In the genomic region with DNA sequence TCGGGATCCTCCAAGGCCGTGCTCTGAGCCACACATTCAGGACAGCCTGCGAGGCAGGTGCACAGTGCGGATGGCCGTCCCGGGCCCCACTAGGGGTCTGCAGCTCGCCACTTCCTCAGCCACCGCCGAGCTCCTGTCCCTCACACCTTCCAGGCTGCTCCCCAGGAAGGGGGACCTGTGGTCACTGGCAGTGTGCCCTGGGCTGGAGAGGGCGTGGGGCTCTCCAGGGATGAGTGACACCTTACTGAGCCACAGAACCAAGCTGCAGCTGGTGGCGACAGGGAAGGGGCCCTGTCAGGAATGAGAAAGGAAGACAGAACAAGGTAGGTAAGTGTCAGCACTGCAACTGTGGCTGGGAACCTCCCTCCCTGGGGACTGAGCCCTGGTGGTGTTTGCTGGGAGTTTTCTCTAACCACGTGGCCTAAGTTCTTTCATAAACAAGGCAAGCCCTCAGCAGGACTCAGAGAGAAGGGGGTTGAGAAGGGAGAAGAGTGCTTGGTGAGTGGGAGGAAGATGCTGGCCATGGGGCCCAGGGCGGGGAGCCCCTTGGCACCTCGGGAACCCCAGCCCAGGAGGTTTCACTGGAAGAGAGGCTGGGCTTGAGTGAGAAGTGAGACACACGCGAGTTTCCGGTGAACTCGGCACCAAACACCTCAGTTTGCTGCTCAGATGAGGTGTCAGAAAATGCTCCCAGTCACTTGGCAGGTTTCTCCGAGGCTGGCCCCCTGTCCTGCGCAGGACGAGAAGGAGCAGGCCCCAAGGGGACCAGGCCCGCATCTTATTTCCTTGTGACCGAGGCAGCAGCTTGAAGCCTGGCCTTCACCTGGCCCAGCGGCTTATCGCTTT, we compare ENCODE assay signal across 8 cellular contexts. TPM values are rescaled to one million over a fixed set of nuclear protein-coding genes. Genes with fewer than 3 reads are reported as not detected.
DNase-seq lines count a peak whose midpoint lies in the region; ATAC-seq and TF ChIP-seq lines count a peak whose summit lies in the region.

No MANE protein-coding gene starts in this region.

- H3K27me3 ChIP-seq in DND-41 (ENCODE audit: insufficient read depth, low read length, poor library complexity) (no peaks in the 10 kb centered on the region), osteoblast (ENCODE audit: insufficient read depth, low read length) (no peaks in the 10 kb centered on the region)

- no peaks in the 10 kb centered on the region for H4K20me1 ChIP-seq in DND-41 (ENCODE audit: insufficient read depth, low read length)
- no peaks in the 10 kb centered on the region for H4K20me1 ChIP-seq in osteoblast (ENCODE audit: insufficient read depth, low read length)

- H3K9me3 ChIP-seq in DND-41 (ENCODE audit: insufficient read depth, low read length, severe bottlenecking) (no peaks in the 10 kb centered on the region), osteoblast (ENCODE audit: low read depth, low read length) (no peaks in the 10 kb centered on the region)

- ATAC-seq in DND-41 (ENCODE audit: insufficient read depth, low read depth) (peak; percentile 72), HG03097 (IDR thresholded peaks at IDR 0.05; ENCODE audit: low FRiP score, unreplicated experiment) (peak; percentile 56), WTC11 (peak; percentile 25)

- H3K4me3 ChIP-seq in DND-41 (ENCODE audit: low read depth in 1 of 2, low read length in 2 of 2) (no peak overlapping the region), osteoblast (ENCODE audit: insufficient read depth, low read length) (no peak overlapping the region)

- no peak overlapping the region for H3K27ac ChIP-seq in DND-41 (ENCODE audit: low read length)
- H3K27ac ChIP-seq in osteoblast (ENCODE audit: low read depth, low read length): no peak overlapping the region

- H3K36me3 ChIP-seq in DND-41 (ENCODE audit: insufficient read depth, low read length): no peaks in the 10 kb centered on the region
- H3K36me3 ChIP-seq in osteoblast (ENCODE audit: insufficient read depth, low read length): no peaks in the 10 kb centered on the region

- no peaks in the 10 kb centered on the region for H3K9me3 Mint-ChIP-seq in WTC11
- H3K9me3 Mint-ChIP-seq in endothelial cell (ENCODE audit: unreplicated experiment): no peaks in the 10 kb centered on the region
- no peaks in the 10 kb centered on the region for H3K9me3 Mint-ChIP-seq in mesothelial cell of epicardium

- H3K36me3 Mint-ChIP-seq in WTC11 (no peaks in the 10 kb centered on the region), endothelial cell (ENCODE audit: low read depth, unreplicated experiment) (no peaks in the 10 kb centered on the region), mesothelial cell of epicardium (no peaks in the 10 kb centered on the region)

- no peak overlapping the region for H2AFZ ChIP-seq in DND-41 (ENCODE audit: low read depth, low read length)
- peak overlapping the region; percentile 12 for H2AFZ ChIP-seq in osteoblast (ENCODE audit: low read length)

- H3K9ac ChIP-seq in DND-41 (ENCODE audit: low read depth, low read length): no peak overlapping the region

- POLR2A ChIA-PET in WTC11 (lab: Charles Lee): no interaction called here

- CTCF ChIA-PET in WTC11 (lab: Charles Lee): no interaction called here

- DNase-seq in DND-41 (peak; percentile 46), GM19240 (ENCODE audit: insufficient read length, low spot score) (peak; percentile 82), WTC11 (ENCODE audit: low spot score) (no peak), osteoblast (ENCODE audit: insufficient read length, low spot score, missing footprints) (peak; percentile 93), NCI-H510A treated with DMSO at 0.1 percent for 48 hours (lab: John Stamatoyannopoulos, UW) (no peak), endothelial cell (ENCODE audit: low spot score) (no peak), mesothelial cell of epicardium (ENCODE audit: low spot score in 2 of 2, unreplicated experiment in 2 of 2) (no peak)

- H3K27ac Mint-ChIP-seq in WTC11 (no peak overlapping the region), endothelial cell (ENCODE audit: unreplicated experiment) (no peak overlapping the region), mesothelial cell of epicardium (no peak overlapping the region)

- no peak overlapping the region for H3K4me3 Mint-ChIP-seq in WTC11
- no peak overlapping the region for H3K4me3 Mint-ChIP-seq in endothelial cell (ENCODE audit: unreplicated experiment)
- H3K4me3 Mint-ChIP-seq in mesothelial cell of epicardium: no peak overlapping the region

- 0 out of 2 replicates have a peak, but pooled peaks cover 3% of the 10 kb centered on the region for H3K4me1 ChIP-seq in DND-41 (ENCODE audit: insufficient read depth, low read length)
- H3K4me1 ChIP-seq in osteoblast (ENCODE audit: insufficient read depth, low read length): peaks cover 6% of the 10 kb centered on the region

- peaks cover 8% of the 10 kb centered on the region; the same call in 1 of the 2 replicates for H3K4me1 Mint-ChIP-seq in WTC11
- H3K4me1 Mint-ChIP-seq in endothelial cell (ENCODE audit: unreplicated experiment): no peaks in the 10 kb centered on the region
- H3K4me1 Mint-ChIP-seq in mesothelial cell of epicardium: peaks cover 30% of the 10 kb centered on the region

- H3K79me2 ChIP-seq in DND-41 (ENCODE audit: insufficient read depth, low read length): no peaks in the 10 kb centered on the region
- no peaks in the 10 kb centered on the region for H3K79me2 ChIP-seq in osteoblast (ENCODE audit: insufficient read depth, low read length)

- H3K27me3 Mint-ChIP-seq in WTC11 (ENCODE audit: low read depth) (peaks cover 1% of the 10 kb centered on the region), endothelial cell (ENCODE audit: unreplicated experiment) (peaks cover 4% of the 10 kb centered on the region), mesothelial cell of epicardium (ENCODE audit: low read depth) (peaks cover 5% of the 10 kb centered on the region)

- H3K4me2 ChIP-seq in DND-41 (ENCODE audit: insufficient read depth, low read length) (no peak overlapping the region), osteoblast (ENCODE audit: insufficient read depth, low read length) (no peak overlapping the region)

- TF ChIP-seq CTCF in DND-41 (IDR thresholded peaks at IDR 0.05; ENCODE audit: borderline replicate concordance, extremely low read depth, low read length, poor library complexity, severe bottlenecking) (no peak), WTC11 (IDR thresholded peaks at IDR 0.05) (no peak), osteoblast (IDR thresholded peaks at IDR 0.05; ENCODE audit: extremely low read depth, low read depth, low read length) (no peak), endothelial cell (IDR thresholded peaks at IDR 0.05; ENCODE audit: unreplicated experiment) (no peak), mesothelial cell of epicardium (IDR thresholded peaks at IDR 0.05; ENCODE audit: unreplicated experiment) (no peak)

TF ChIP-seq in WTC11, 78 proteins besides CTCF, POLR2A, EP300 and RAD21 (continues in another document):
- TF ChIP-seq, protein P1, sequence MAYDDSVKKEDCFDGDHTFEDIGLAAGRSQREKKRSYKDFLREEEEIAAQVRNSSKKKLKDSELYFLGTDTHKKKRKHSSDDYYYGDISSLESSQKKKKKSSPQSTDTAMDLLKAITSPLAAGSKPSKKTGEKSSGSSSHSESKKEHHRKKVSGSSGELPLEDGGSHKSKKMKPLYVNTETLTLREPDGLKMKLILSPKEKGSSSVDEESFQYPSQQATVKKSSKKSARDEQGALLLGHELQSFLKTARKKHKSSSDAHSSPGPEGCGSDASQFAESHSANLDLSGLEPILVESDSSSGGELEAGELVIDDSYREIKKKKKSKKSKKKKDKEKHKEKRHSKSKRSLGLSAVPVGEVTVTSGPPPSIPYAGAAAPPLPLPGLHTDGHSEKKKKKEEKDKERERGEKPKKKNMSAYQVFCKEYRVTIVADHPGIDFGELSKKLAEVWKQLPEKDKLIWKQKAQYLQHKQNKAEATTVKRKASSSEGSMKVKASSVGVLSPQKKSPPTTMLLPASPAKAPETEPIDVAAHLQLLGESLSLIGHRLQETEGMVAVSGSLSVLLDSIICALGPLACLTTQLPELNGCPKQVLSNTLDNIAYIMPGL (CRISPR knock-in tag; IDR thresholded peaks at IDR 0.05): no peak
- no peak for TF ChIP-seq USF2 (CRISPR knock-in tag; IDR thresholded peaks at IDR 0.05)

RNA-seq across cellular contexts. Expression of gene IL13, which starts 5.2 kb away (rescaled TPM):
- total RNA-seq in WTC11 (2021) (not detected in 3 replicates), osteoblast (under 0.01 TPM in 1 of 2 replicates, not detected in the other), endothelial cell (ENCODE audit: unreplicated experiment) (not detected), mesothelial cell of epicardium (0.33 to 0.78 TPM (median 0.50 TPM) in 3 replicates)

RNA-seq across cellular contexts. Expression of gene IL4, which starts 10.6 kb away (rescaled TPM):
- not detected in 3 replicates for total RNA-seq in WTC11 (2021)
- total RNA-seq in osteoblast: not detected in 2 replicates
- not detected for total RNA-seq in endothelial cell (ENCODE audit: unreplicated experiment)
- total RNA-seq in mesothelial cell of epicardium: not detected in 3 replicates

Comparison
In these comparisons a context has a peak if more than half of its experiments do, and no peak if none do; other contexts are left out.
1. DNase-seq: peak in DND-41 (single experiment), GM19240 (single experiment) and osteoblast (single experiment); none in WTC11 (single experiment), NCI-H510A treated with DMSO at 0.1 percent for 48 hours (single experiment), endothelial cell (single experiment) and mesothelial cell of epicardium (0 of 2).
2. Peak in every context shown above with its lines, with median percentiles within 50 percentile points of each other: ATAC-seq.